Comparison of ENCODE assay signal across 12 cellular contexts in genomic region chr4:71261633-71262121, GRCh38.
DNase-seq lines count a peak whose midpoint lies in the region; ATAC-seq, FAIRE-seq and TF ChIP-seq lines count a peak whose summit lies in the region.
"Had no signal": no experiment of that assay in that cellular context is flagged by ENCODE, and none has a peak within 500 bp of the region (broad histone marks: within the 10 kb centered on the region; RNA-seq: fewer than 3 reads in every experiment).

No MANE protein-coding gene starts in this region.

- H3K4me1 Mint-ChIP-seq in HFFc6 (ENCODE audit: low read depth) = peaks cover 71% of the 10 kb centered on the region

- intact Hi-C loops in K562 (cut with micrococcal nuclease) (no loop called here), testis (cut with DNase I; ENCODE audit: low total_unique reads) (no loop called here)

- FAIRE-seq in K562 (lab: Jason Lieb, UNC) = peak; percentile 59

- H3K36me3 Mint-ChIP-seq in HFFc6 (ENCODE audit: low read depth) = peaks cover 26% of the 10 kb centered on the region
- H3K36me3 Mint-ChIP-seq: CD14-positive monocyte had no signal

- no TSS peak for BruUV-seq in K562 (replicated peaks; lab: Mats Ljungman, UMichigan)

- H3K4me3 Mint-ChIP-seq in HFFc6 = 0 out of 2 replicates have a peak overlapping the region, but pooled peaks have one; percentile 2
- H3K4me3 Mint-ChIP-seq: dendritic cell treated with granulocyte-macrophage colony-stimulating factor and Interleukin-4, amounts not matched to agents 40 ng/mL and 50 ng/mL, for 4 days had no signal

- H2AFZ ChIP-seq in K562 (ENCODE audit: low read depth, low read length) (no peak overlapping the region), neural cell (ENCODE audit: low read depth, low read length) (no peak overlapping the region)

- WGBS in K562 (ENCODE audit: insufficient coverage, low coverage, missing lambda C conversion rate) = 0% methylated on average over 3 of the region's 3 CpGs
- 63 to 82% methylated on average over 3 of the region's 3 CpGs for WGBS in testis, 2 donors

- POLR2A ChIA-PET in K562 (lab: Yijun Ruan, JAX) = no interaction called here

- H3K9ac ChIP-seq in K562 (ENCODE audit: insufficient read depth in 1 of 2, low read depth in 2 of 2, low read length in 2 of 2) (no peak overlapping the region), neural cell (ENCODE audit: low read length) (no peak overlapping the region)

- TF ChIP-seq POLR2A in K562 (conservative IDR thresholded peaks at IDR 0.05) (no peak), testis (IDR thresholded peaks at IDR 0.05) (no peak)

- H3K9me3 ChIP-seq in K562 (replicated peaks; ENCODE audit: control insufficient read depth, insufficient read depth, low read depth, low read length) (no peaks in the 10 kb centered on the region), neural cell (ENCODE audit: low read length) (no peaks in the 10 kb centered on the region), testis (no peaks in the 10 kb centered on the region)

- no peaks in the 10 kb centered on the region for H3K36me3 ChIP-seq in K562 (ENCODE audit: control insufficient read depth, insufficient read depth, low read length)
- H3K36me3 ChIP-seq in neural cell (ENCODE audit: insufficient read depth, low read length) = no peaks in the 10 kb centered on the region
- no peaks in the 10 kb centered on the region for H3K36me3 ChIP-seq in testis (ENCODE audit: low read depth, missing control alignments)

- H3K27ac Mint-ChIP-seq in HFFc6 = peak overlapping the region; percentile 20; the same call in 1 of the 2 replicates
- H3K27ac Mint-ChIP-seq: dendritic cell treated with granulocyte-macrophage colony-stimulating factor and Interleukin-4, amounts not matched to agents 40 ng/mL and 50 ng/mL, for 4 days had no signal

- ATAC-seq in GM18499 (IDR thresholded peaks at IDR 0.05; ENCODE audit: insufficient read depth, unreplicated experiment) (peak; percentile 44), K562 (no peak)

- H3F3A ChIP-seq in neural cell (ENCODE audit: insufficient read depth, low read length, poor library complexity, severe bottlenecking) = no peaks in the 10 kb centered on the region

- no peak overlapping the region for H3K27ac ChIP-seq in K562 (ENCODE audit: extremely low read depth, low read depth, low read length)
- H3K27ac ChIP-seq in neural cell (ENCODE audit: low read length) = no peak overlapping the region
- H3K27ac ChIP-seq in testis = no peak overlapping the region

- no peaks in the 10 kb centered on the region for H3K79me2 ChIP-seq in K562 (ENCODE audit: control insufficient read depth, insufficient read depth, low read length)
- H3K79me2 ChIP-seq in neural cell (replicated peaks; ENCODE audit: insufficient read depth, low read length) = no peaks in the 10 kb centered on the region

- CTCF ChIA-PET in K562 (lab: Yijun Ruan, JAX; ENCODE audit: low intra/inter-chr PET ratio) = no interaction called here

- in situ Hi-C loops in K562 (cut with MboI) = loop anchor here (25.0 kb wide), 1 partner anchor 451 kb away; no protein-coding TSS in a partner anchor

- no peak for TF ChIP-seq EP300 in K562 (IDR thresholded peaks at IDR 0.05; ENCODE audit: low read length)
- no peak for TF ChIP-seq EP300 in neural cell (conservative IDR thresholded peaks at IDR 0.05; ENCODE audit: poor library complexity, severe bottlenecking)

- H3K4me1 ChIP-seq in K562 (replicated peaks in 1 of 2; ENCODE audit: control insufficient read depth in 2 of 2, insufficient read depth in 2 of 2, low read length in 2 of 2) = no peaks in the 10 kb centered on the region
- peaks cover 9% of the 10 kb centered on the region for H3K4me1 ChIP-seq in testis

- TF ChIP-seq RAD21 in K562 (CRISPR knock-in tag; conservative IDR thresholded peaks at IDR 0.05 in 1 of 2, IDR thresholded peaks at IDR 0.05 in 1 of 2) (no peak), neural cell (conservative IDR thresholded peaks at IDR 0.05) (no peak)

- no peaks in the 10 kb centered on the region for H3K9me1 ChIP-seq in K562 (ENCODE audit: control insufficient read depth, insufficient read depth, low read length)

- H3K9me3 Mint-ChIP-seq in HFFc6 = no peaks in the 10 kb centered on the region
- H3K9me3 Mint-ChIP-seq: CD14-positive monocyte; dendritic cell treated with granulocyte-macrophage colony-stimulating factor and Interleukin-4, amounts not matched to agents 40 ng/mL and 50 ng/mL, for 4 days had no signal

- TF ChIP-seq CTCF in HFFc6 (IDR thresholded peaks at IDR 0.05) = no peak
- no peak for TF ChIP-seq CTCF in K562 (IDR thresholded peaks at IDR 0.05 in 2 of 3, conservative IDR thresholded peaks at IDR 0.05 in 1 of 3; ENCODE audit: insufficient read depth in 2 of 3, low read depth in 1 of 3, low read length in 3 of 3)
- TF ChIP-seq CTCF in neural cell (IDR thresholded peaks at IDR 0.05; ENCODE audit: poor library complexity, severe bottlenecking) = no peak
- TF ChIP-seq CTCF in testis (IDR thresholded peaks at IDR 0.05) = no peak

- no peak overlapping the region for H3K4me2 ChIP-seq in K562 (ENCODE audit: insufficient read depth, low read length)
- H3K4me2 ChIP-seq in neural cell (ENCODE audit: low read length) = no peak overlapping the region

- no peak for DNase-seq in HFFc6
- DNase-seq in K562 (ENCODE audit: extremely low read depth in 1 of 4, low spot score in 3 of 4) = no peak
- DNase-seq in SHP77 (lab: John Stamatoyannopoulos, UW) = no peak
- DNase-seq in testis = no peak
- DNase-seq in NCI-H2107 (lab: John Stamatoyannopoulos, UW) = no peak
- DNase-seq: activated CD8-positive, alpha-beta memory T cell treated with anti-CD3 and anti-CD28 coated beads for 24 hours; NCI-H1105 treated with DMSO at 0.1 percent for 48 hours; NCI-H446 had no signal

- H4K20me1 ChIP-seq in K562 (replicated peaks; ENCODE audit: control insufficient read depth, insufficient read depth, low read length) (no peaks in the 10 kb centered on the region), neural cell (ENCODE audit: insufficient read depth) (no peaks in the 10 kb centered on the region)

- H3K4me3 ChIP-seq in K562 (no peak overlapping the region), neural cell (ENCODE audit: low read length) (no peak overlapping the region), testis (no peak overlapping the region)

- H3K9me2 ChIP-seq in neural cell (ENCODE audit: insufficient read depth, low read length) = no peaks in the 10 kb centered on the region

- no peaks in the 10 kb centered on the region for H3K27me3 Mint-ChIP-seq in HFFc6 (ENCODE audit: insufficient read depth)

- H3K27me3 ChIP-seq in K562 (ENCODE audit: control insufficient read depth in 2 of 2, insufficient read depth in 2 of 2, low read length in 2 of 2) = peaks cover 0 to 7% of the 10 kb centered on the region in 2 experiments; a peak in 1 of 5 replicates
- no peaks in the 10 kb centered on the region for H3K27me3 ChIP-seq in neural cell (ENCODE audit: insufficient read depth, low read depth, low read length)
- no peaks in the 10 kb centered on the region for H3K27me3 ChIP-seq in testis

TF ChIP-seq in K562, 482 proteins besides CTCF, POLR2A, EP300 and RAD21 (continues in another document):
- TF ChIP-seq MCM2 (IDR thresholded peaks at IDR 0.05; ENCODE audit: low read depth) (no peak), BMI1 (IDR thresholded peaks at IDR 0.05; ENCODE audit: low read length) (no peak), PCBP1 (IDR thresholded peaks at IDR 0.05; ENCODE audit: low read depth, low read length, poor library complexity, severe bottlenecking) (no peak), TFAP4 (CRISPR knock-in tag; IDR thresholded peaks at IDR 0.05; ENCODE audit: borderline replicate concordance) (no peak), YY1 (IDR thresholded peaks at IDR 0.05; ENCODE audit: borderline replicate concordance in 1 of 3, control insufficient read depth in 1 of 3, extremely low read depth in 1 of 3, insufficient read depth in 3 of 3, insufficient read length in 1 of 3, insufficient replicate concordance in 2 of 3, low read depth in 1 of 3, low read length in 2 of 3) (no peak)

TF ChIP-seq in neural cell, 6 proteins besides CTCF, POLR2A, EP300 and RAD21:
- TF ChIP-seq TAF1 (IDR thresholded peaks at IDR 0.05; ENCODE audit: low read depth) (no peak), POLR2AphosphoS5 (IDR thresholded peaks at IDR 0.05) (peak; percentile 33)
